In the genomic region with DNA sequence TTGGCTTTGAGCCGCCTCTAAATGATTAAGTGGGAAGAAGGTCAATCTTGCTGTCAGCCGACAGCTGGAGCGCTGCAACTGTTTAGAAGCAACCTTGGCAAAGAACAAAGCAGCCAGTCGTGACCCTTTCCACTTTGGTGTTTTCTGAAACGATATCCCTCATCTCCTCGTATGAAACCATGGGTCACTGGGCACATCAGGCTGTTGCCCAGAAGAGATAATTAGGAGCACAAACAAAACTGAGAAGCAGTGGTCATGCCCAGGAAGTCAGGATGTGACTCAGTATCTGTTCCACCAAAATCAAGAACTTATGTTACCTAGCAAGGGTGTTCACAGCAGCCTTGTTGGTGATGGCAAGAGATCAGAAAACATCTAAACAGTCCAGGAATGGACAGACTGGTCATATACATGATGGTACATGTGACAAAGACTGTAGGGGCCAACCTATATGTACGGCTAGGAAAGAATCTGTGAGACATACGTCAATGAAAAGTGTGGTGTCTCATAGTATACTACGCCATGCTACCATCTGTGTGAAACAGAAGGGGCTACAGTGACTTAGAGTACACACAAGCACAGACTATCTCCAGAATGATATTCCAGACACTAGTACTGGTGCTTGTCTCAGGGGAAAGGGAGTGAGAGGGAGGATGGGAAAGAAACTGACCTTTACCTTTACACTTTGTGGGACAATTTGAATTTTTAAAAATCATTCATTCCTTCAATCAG, we compare ENCODE assay signal across 9 cellular contexts. TPM values are rescaled to one million over a fixed set of nuclear protein-coding genes. Genes with fewer than 3 reads are reported as not detected.
DNase-seq lines count a peak whose midpoint lies in the region; ATAC-seq and TF ChIP-seq lines count a peak whose summit lies in the region.
"Had no signal": no experiment of that assay in that cellular context is flagged by ENCODE, and none has a peak within 500 bp of the region (broad histone marks: within the 10 kb centered on the region; RNA-seq: fewer than 3 reads in every experiment).

No MANE protein-coding gene starts in this region.

- peak; percentile 40 for ATAC-seq in activated naive CD8-positive, alpha-beta T cell treated with anti-CD3 and anti-CD28 coated beads, Interleukin-2, amount 10 ng/mL, durations not matched to agents 7 days and 5 days (ENCODE audit: low read depth)

- H3K4me1 ChIP-seq in suprapubic skin = peaks cover 51% of the 10 kb centered on the region

- H3K4me3 Mint-ChIP-seq in activated naive CD8-positive, alpha-beta T cell treated with anti-CD3 and anti-CD28 coated beads, Interleukin-2, amount 10 ng/mL, durations not matched to agents 7 days and 5 days = peak overlapping the region; percentile 38
- peak overlapping the region in 1 of 5 donors; percentile 42 for H3K4me3 Mint-ChIP-seq in immature natural killer cell

- H3K4me3 ChIP-seq in suprapubic skin = no peak overlapping the region

- no peak for TF ChIP-seq CTCF in suprapubic skin (IDR thresholded peaks at IDR 0.05)

- TF ChIP-seq EP300 in suprapubic skin (IDR thresholded peaks at IDR 0.05) = no peak

- H3K27me3 Mint-ChIP-seq in activated naive CD8-positive, alpha-beta T cell treated with anti-CD3 and anti-CD28 coated beads, Interleukin-2, amount 10 ng/mL, durations not matched to agents 7 days and 5 days = no peaks in the 10 kb centered on the region
- H3K27me3 Mint-ChIP-seq in immature natural killer cell (ENCODE audit: low read depth in 3 of 3) = peaks cover 0 to 1% (median 0%) of the 10 kb centered on the region in 3 donors

- TF ChIP-seq POLR2A in suprapubic skin (IDR thresholded peaks at IDR 0.05) = no peak

- H3K27ac Mint-ChIP-seq in activated naive CD8-positive, alpha-beta T cell treated with anti-CD3 and anti-CD28 coated beads, Interleukin-2, amount 10 ng/mL, durations not matched to agents 7 days and 5 days = peak overlapping the region; percentile 67
- H3K27ac Mint-ChIP-seq in immature natural killer cell = peak overlapping the region; percentile 72 to 95 (median 88)

- peaks cover 29% of the 10 kb centered on the region for H3K4me1 Mint-ChIP-seq in activated naive CD8-positive, alpha-beta T cell treated with anti-CD3 and anti-CD28 coated beads, Interleukin-2, amount 10 ng/mL, durations not matched to agents 7 days and 5 days
- H3K4me1 Mint-ChIP-seq in immature natural killer cell = peaks cover 38 to 40% of the 10 kb centered on the region in 2 donors

- peak overlapping the region; percentile 61 for H3K27ac ChIP-seq in suprapubic skin
- H3K27ac ChIP-seq: 22Rv1 had no signal

- POLR2A ChIA-PET in activated naive CD8-positive, alpha-beta T cell treated with anti-CD3 and anti-CD28 coated beads, Interleukin-2, amount 10 ng/mL, durations not matched to agents 7 days and 5 days (lab: Charles Lee) = interaction anchor here (1.0 to 2.4 kb wide), 4 partner anchors 14 to 226 kb away, joined by 4 to 11 read pairs (median 8); partner anchors contain the start of genes SFR1 and STN1

- DNase-seq in NCI-H146 treated with DMSO at 0.1 percent for 48 hours (lab: John Stamatoyannopoulos, UW; ENCODE audit: unreplicated experiment) (peak; percentile 8), NCI-H146 (lab: John Stamatoyannopoulos, UW) (no peak), immature natural killer cell (no peak), suprapubic skin (ENCODE audit: low spot score in 2 of 2) (no peak), NCI-H1105 treated with DMSO at 0.1 percent for 48 hours (lab: John Stamatoyannopoulos, UW) (no peak), SIG-M5 (lab: John Stamatoyannopoulos, UW) (no peak)
- no peak for DNase-seq in activated naive CD8-positive, alpha-beta T cell treated with anti-CD3 and anti-CD28 coated beads, Interleukin-2, amount 10 ng/mL, durations not matched to agents 7 days and 5 days
- DNase-seq in effector CD4-positive, alpha-beta T cell = no peak

- H3K9me3 ChIP-seq in suprapubic skin = no peaks in the 10 kb centered on the region

- H3K36me3 Mint-ChIP-seq in activated naive CD8-positive, alpha-beta T cell treated with anti-CD3 and anti-CD28 coated beads, Interleukin-2, amount 10 ng/mL, durations not matched to agents 7 days and 5 days = peaks cover 46% of the 10 kb centered on the region
- peaks cover 37 to 66% (median 49%) of the 10 kb centered on the region in 3 donors for H3K36me3 Mint-ChIP-seq in immature natural killer cell

- H3K27me3 ChIP-seq in suprapubic skin = no peaks in the 10 kb centered on the region

- 60% methylated on average over 9 of the region's 9 CpGs for WGBS in suprapubic skin

- H3K36me3 ChIP-seq in suprapubic skin = peaks cover 45% of the 10 kb centered on the region

- no peaks in the 10 kb centered on the region for H3K9me3 Mint-ChIP-seq in activated naive CD8-positive, alpha-beta T cell treated with anti-CD3 and anti-CD28 coated beads, Interleukin-2, amount 10 ng/mL, durations not matched to agents 7 days and 5 days
- H3K9me3 Mint-ChIP-seq in immature natural killer cell = no peaks in the 10 kb centered on the region

RNA-seq across cellular contexts. Expression of gene STN1, which starts 22.4 kb away (rescaled TPM):
- total RNA-seq in activated naive CD8-positive, alpha-beta T cell treated with anti-CD3 and anti-CD28 coated beads, Interleukin-2, amount 10 ng/mL, durations not matched to agents 7 days and 5 days = 10 to 100 TPM; 53.7 to 58.5 TPM
- 100 to 1,000 TPM in 1 of 3 donors, 10 to 100 TPM in 2; 81.1 to 101 (median 82.8) TPM for polyA plus RNA-seq in immature natural killer cell
- 10 to 100 TPM; 13.8 to 24.8 (median 22.9) TPM for total RNA-seq in suprapubic skin

RNA-seq across cellular contexts. Expression of gene SH3PXD2A, which starts 40.2 kb away (rescaled TPM):
- total RNA-seq in activated naive CD8-positive, alpha-beta T cell treated with anti-CD3 and anti-CD28 coated beads, Interleukin-2, amount 10 ng/mL, durations not matched to agents 7 days and 5 days = 10 to 100 TPM; 14.8 to 16.0 TPM
- under 1 TPM in 2 of 3 donors, not detected in 1; 0.07 to 0.43 TPM for polyA plus RNA-seq in immature natural killer cell
- total RNA-seq in suprapubic skin = 10 to 100 TPM; 55.7 to 71.8 (median 66.8) TPM
